ENCODE assay signal across 29 cellular contexts in the genomic region with DNA sequence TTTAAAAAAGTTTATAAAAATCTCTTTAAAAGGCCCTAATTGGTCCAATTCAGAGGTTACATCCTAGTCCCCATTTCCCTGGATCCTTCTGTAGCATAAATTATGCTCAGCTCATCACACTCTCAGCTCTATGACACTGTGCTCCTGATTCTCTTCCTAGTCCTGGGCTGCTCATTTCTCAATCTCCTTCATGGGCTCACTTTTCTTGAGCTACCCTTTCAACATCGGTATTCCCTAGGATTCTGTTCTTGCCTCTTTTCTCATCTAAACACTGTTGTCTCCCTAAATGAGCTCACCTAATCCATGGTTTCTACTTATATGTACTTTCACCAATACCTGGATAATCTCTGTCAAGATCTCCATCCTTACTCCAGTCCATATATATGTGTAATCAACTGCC.
"Had no signal": no experiment of that assay in that cellular context is flagged by ENCODE, and none has a peak within 500 bp of the region (broad histone marks: within the 10 kb centered on the region; RNA-seq: fewer than 3 reads in every experiment).

No MANE protein-coding gene starts in this region.

- H3K27ac ChIP-seq: esophagus muscularis mucosa, foreskin keratinocyte, gastroesophageal sphincter, heart left ventricle, hepatocyte, left lung, neural progenitor cell, parathyroid adenoma, right lobe of liver, stomach, thyroid gland, vagina had no signal

- H3K4me2 ChIP-seq: hepatocyte, neural progenitor cell, smooth muscle cell had no signal

- H3K27me3 ChIP-seq: esophagus muscularis mucosa, foreskin keratinocyte, gastroesophageal sphincter, hepatocyte, neural progenitor cell, right lobe of liver, stomach, thyroid gland, vagina had no signal

- H3K4me1 Mint-ChIP-seq: neural progenitor cell had no signal

- H2AFZ ChIP-seq: hepatocyte, neural progenitor cell, parathyroid adenoma had no signal

- ATAC-seq: foreskin keratinocyte; gastroesophageal sphincter; heart left ventricle; left cardiac atrium; left lung; naive thymus-derived CD4-positive, alpha-beta T cell; right lobe of liver had no signal

- H3K27ac Mint-ChIP-seq: nephron, neural progenitor cell, progenitor cell of endocrine pancreas had no signal

- H3K27me3 Mint-ChIP-seq: naive thymus-derived CD4-positive, alpha-beta T cell; progenitor cell of endocrine pancreas had no signal

- H3K9me3 Mint-ChIP-seq: nephron, neural progenitor cell had no signal

- H3K4me1 ChIP-seq: foreskin keratinocyte, left lung, neural progenitor cell, parathyroid adenoma, stomach, thyroid gland, vagina had no signal

- FAIRE-seq: endothelial cell of umbilical vein, islet of Langerhans had no signal

- H3K9ac ChIP-seq: neural progenitor cell, parathyroid adenoma had no signal

- H3K4me3 ChIP-seq: esophagus muscularis mucosa, gastroesophageal sphincter, heart left ventricle, hepatocyte, left lung, neural progenitor cell, right lobe of liver, smooth muscle cell, stomach, thyroid gland, vagina had no signal

- DNase-seq: dermis blood vessel endothelial cell; effector memory CD4-positive, alpha-beta T cell; foreskin keratinocyte; heart left ventricle; left cardiac atrium; left lung; mesenchymal stem cell; midbrain; naive thymus-derived CD4-positive, alpha-beta T cell; right lobe of liver; stimulated activated CD4-positive, alpha-beta T cell treated with anti-CD3 and anti-CD28 coated beads, Interleukin-12 subunit alpha, Interleukin-12 subunit beta, amount 100 ng/mL, for 4 hours; stimulated activated CD4-positive, alpha-beta T cell treated with anti-CD3 and anti-CD28 coated beads, Interleukin-1b, Interleukin-23, amount 100 ng/mL, for 48 hours; stimulated activated CD4-positive, alpha-beta T cell treated with anti-CD3 and anti-CD28 coated beads, Interleukin-4, amount 100 ng/mL, for 1 hour; stimulated activated CD8-positive, alpha-beta memory T cell treated with anti-CD3 and anti-CD28 coated beads, Interleukin-4, amount 100 ng/mL, for 48 hours; stimulated activated naive CD4-positive, alpha-beta T cell treated with Interleukin-2 at 50 U/mL for 16 hours; stomach; thyroid gland; trophoblast cell had no signal

- H3K9me3 ChIP-seq: esophagus muscularis mucosa, gastroesophageal sphincter, heart left ventricle, left lung, right lobe of liver, stomach, thyroid gland, vagina had no signal

- H3K4me3 Mint-ChIP-seq: naive thymus-derived CD4-positive, alpha-beta T cell; nephron; neural progenitor cell had no signal

- H3K36me3 ChIP-seq: esophagus muscularis mucosa, gastroesophageal sphincter, heart left ventricle, left lung, right lobe of liver, stomach, thyroid gland, vagina had no signal
